ENCODE assay signal across 18 cellular contexts in the genomic region with DNA sequence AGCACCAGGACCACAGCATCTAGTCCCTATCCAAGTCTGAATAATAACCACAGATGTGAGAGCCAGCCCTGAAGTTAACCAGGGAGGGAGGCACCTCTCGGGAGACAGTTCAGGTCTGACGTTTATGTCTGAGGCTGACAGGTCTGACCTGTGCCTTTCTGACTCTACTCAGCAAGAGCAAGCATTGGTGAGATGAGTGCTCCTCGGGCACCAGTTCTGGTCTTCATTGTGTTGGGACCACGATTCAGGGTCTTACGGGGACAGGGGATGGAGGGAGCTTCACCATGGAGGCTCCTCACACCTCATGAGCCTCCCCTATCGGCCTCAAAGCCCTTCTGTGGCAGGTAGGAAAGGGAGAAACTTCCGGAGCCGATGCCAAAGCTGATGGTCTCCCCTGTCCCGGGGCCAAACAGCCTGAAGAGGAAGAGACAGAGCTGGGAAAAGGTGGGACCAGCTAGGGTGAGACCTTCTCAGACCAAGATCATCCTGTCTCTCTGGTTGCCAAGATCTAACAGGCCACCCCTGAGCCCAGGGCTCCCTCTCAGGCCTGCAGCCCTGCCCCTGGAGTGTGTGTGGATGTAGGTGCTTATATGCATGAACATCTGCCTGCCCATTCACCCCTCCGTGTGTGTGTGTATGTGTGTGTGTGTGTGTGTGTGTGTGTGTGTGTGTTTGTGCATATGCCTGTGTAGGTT.
A peak's percentile ranks its signal among the peaks of the same experiment; 100 is the strongest.
DNase-seq lines count a peak whose midpoint lies in the region; TF ChIP-seq lines count a peak whose summit lies in the region.
"Had no signal": no experiment of that assay in that cellular context is flagged by ENCODE, and none has a peak within 500 bp of the region (broad histone marks: within the 10 kb centered on the region; RNA-seq: fewer than 3 reads in every experiment).

No MANE protein-coding gene starts in this region.

- H3K4me3 Mint-ChIP-seq in immature natural killer cell: no peak overlapping the region
- H3K4me3 Mint-ChIP-seq: CD8-positive, alpha-beta memory T cell; IgD-negative memory B cell had no signal

- H2AK5ac ChIP-seq in neuronal stem cell (ENCODE audit: low read depth, low read length): no peak overlapping the region

- WGBS in neuronal stem cell (ENCODE audit: extremely low coverage in 2 of 2, insufficient read length in 2 of 2, insufficient replicate concordance in 1 of 2), 2 donors: no CpG with 5 or more reads among the region's 10 CpGs
- WGBS in testis, 2 donors: 95 to 100% methylated on average over 7 to 10 of the region's 10 CpGs

- H2BK12ac ChIP-seq in neuronal stem cell (ENCODE audit: low read length): no peak overlapping the region

- H4K20me1 ChIP-seq in OCI-LY7 (ENCODE audit: insufficient read depth, low read length): no peaks in the 10 kb centered on the region
- H4K20me1 ChIP-seq: BLaER1 had no signal

- H4K8ac ChIP-seq in neuronal stem cell (ENCODE audit: low read depth, low read length): no peak overlapping the region

- H3K4me3 ChIP-seq in WERI-Rb-1 (ENCODE audit: low read depth, low read length) (no peak overlapping the region), neuronal stem cell (ENCODE audit: low read length in 2 of 2) (no peak overlapping the region), testis (no peak overlapping the region), OCI-LY7 (ENCODE audit: low read depth, low read length, poor library complexity, severe bottlenecking) (no peak overlapping the region)
- H3K4me3 ChIP-seq: BLaER1, Peyer's patch had no signal

- H3K36me3 Mint-ChIP-seq in immature natural killer cell: peaks cover 3 to 8% (median 4%) of the 10 kb centered on the region in 3 donors
- H3K36me3 Mint-ChIP-seq: IgD-negative memory B cell had no signal

- no peak overlapping the region for H4K91ac ChIP-seq in neuronal stem cell (ENCODE audit: low read depth, low read length, poor library complexity)

- H3K4me1 Mint-ChIP-seq in immature natural killer cell: no peaks in the 10 kb centered on the region
- H3K4me1 Mint-ChIP-seq: CD8-positive, alpha-beta memory T cell had no signal

- H3K9ac ChIP-seq in neuronal stem cell (ENCODE audit: low read depth, low read length, poor library complexity): no peak overlapping the region
- H3K9ac ChIP-seq: BLaER1 had no signal

- no peak for TF ChIP-seq POLR2A in testis (IDR thresholded peaks at IDR 0.05)

- peak overlapping the region; percentile 6 for H3K18ac ChIP-seq in neuronal stem cell (ENCODE audit: low read length)

- no peak overlapping the region for H3K27ac Mint-ChIP-seq in immature natural killer cell
- H3K27ac Mint-ChIP-seq: CD8-positive, alpha-beta memory T cell; IgD-negative memory B cell had no signal

- POLR2A ChIA-PET in OCI-LY7 (lab: Charles Lee): interaction anchor here (0.6 kb wide), 1 partner anchor 488 kb away, joined by 3 read pairs; no protein-coding TSS in a partner anchor

- H2BK15ac ChIP-seq in neuronal stem cell (ENCODE audit: low read length): peak overlapping the region; percentile 84

- peak overlapping the region; percentile 42 for H3K14ac ChIP-seq in neuronal stem cell (ENCODE audit: low read length)

- BruUV-seq in OCI-LY7 (replicated peaks; lab: Mats Ljungman, UMichigan): no TSS peak

- intact Hi-C loops in testis (cut with DNase I; ENCODE audit: low total_unique reads): no loop called here
- intact Hi-C loops in OCI-LY7 (cut with micrococcal nuclease; ENCODE audit: unreplicated experiment): no loop called here

- peaks cover 4 to 14% (median 13%) of the 10 kb centered on the region in 6 donors for H3K9me3 Mint-ChIP-seq in immature natural killer cell

- no peaks in the 10 kb centered on the region for H3K79me2 ChIP-seq in OCI-LY7 (ENCODE audit: insufficient read depth, low read depth, low read length)

- no peaks in the 10 kb centered on the region for H3K36me3 ChIP-seq in WERI-Rb-1
- H3K36me3 ChIP-seq in neuronal stem cell (replicated peaks in 1 of 2; ENCODE audit: control insufficient read depth in 2 of 2, insufficient read depth in 2 of 2, low read length in 2 of 2): no peaks in the 10 kb centered on the region
- H3K36me3 ChIP-seq in testis (ENCODE audit: low read depth, missing control alignments): no peaks in the 10 kb centered on the region
- no peaks in the 10 kb centered on the region for H3K36me3 ChIP-seq in OCI-LY7 (ENCODE audit: insufficient read depth, low read length)
- H3K36me3 ChIP-seq: BLaER1, Peyer's patch had no signal

- H3K27ac ChIP-seq in WERI-Rb-1 (no peak overlapping the region), neuronal stem cell (replicated peaks; ENCODE audit: low read length) (no peak overlapping the region), testis (no peak overlapping the region), OCI-LY7 (ENCODE audit: low read depth, low read length, poor library complexity, severe bottlenecking) (no peak overlapping the region)
- H3K27ac ChIP-seq: BLaER1, Peyer's patch had no signal

- H3K79me1 ChIP-seq in neuronal stem cell (ENCODE audit: low read depth, low read length): no peaks in the 10 kb centered on the region

- no peak overlapping the region for H3K23ac ChIP-seq in neuronal stem cell (ENCODE audit: low read depth, low read length, poor library complexity)

- H2BK120ac ChIP-seq in neuronal stem cell (ENCODE audit: low read depth, low read length): no peak overlapping the region

- CTCF ChIA-PET in OCI-LY7 (lab: Charles Lee; ENCODE audit: unreplicated experiment): no interaction called here

- H3K9me2 ChIP-seq in OCI-LY7 (ENCODE audit: insufficient read depth, low read length): no peaks in the 10 kb centered on the region

- H3K27me3 Mint-ChIP-seq in immature natural killer cell (ENCODE audit: low read depth in 3 of 3): peaks cover 0 to 5% (median 2%) of the 10 kb centered on the region in 3 donors
- H3K27me3 Mint-ChIP-seq: CD8-positive, alpha-beta memory T cell; IgD-negative memory B cell had no signal

- H2AFZ ChIP-seq in neuronal stem cell (ENCODE audit: low read length) (no peak overlapping the region), OCI-LY7 (ENCODE audit: low read length) (no peak overlapping the region)

- H3K4me1 ChIP-seq in neuronal stem cell (ENCODE audit: control insufficient read depth in 2 of 2, insufficient read depth in 1 of 2, low read depth in 1 of 2, low read length in 2 of 2) (peaks cover 8 to 13% of the 10 kb centered on the region in 2 donors), testis (no peaks in the 10 kb centered on the region), OCI-LY7 (ENCODE audit: insufficient read depth, low read length, poor library complexity, severe bottlenecking) (no peaks in the 10 kb centered on the region)
- H3K4me1 ChIP-seq: Peyer's patch had no signal

- no peak overlapping the region for H3K4me2 ChIP-seq in neuronal stem cell (ENCODE audit: insufficient read depth, low read length, poor library complexity, severe bottlenecking)
- no peak overlapping the region for H3K4me2 ChIP-seq in OCI-LY7 (ENCODE audit: low read length)

- no peak overlapping the region for H3K4ac ChIP-seq in neuronal stem cell (ENCODE audit: low read length)

- no peak overlapping the region for H2BK5ac ChIP-seq in neuronal stem cell (ENCODE audit: low read length)

- DNase-seq in activated effector memory CD4-positive, alpha-beta T cell treated with anti-CD3 and anti-CD28 coated beads, Interleukin-2, amount 50 U/mL, for 16 hours: peak; percentile 42
- DNase-seq in activated effector memory CD4-positive, alpha-beta T cell treated with Interleukin-2 at 50 U/mL for 16 hours: no peak
- DNase-seq in WERI-Rb-1 (peak; percentile 5), neuronal stem cell (ENCODE audit: low spot score) (no peak), testis (peak; percentile 9), immature natural killer cell (no peak), HK-2 (ENCODE audit: unreplicated experiment) (no peak), OCI-LY7 (ENCODE audit: low spot score) (no peak)
- DNase-seq: CD8-positive, alpha-beta memory T cell; DMS79 treated with DMSO at 0.1 percent for 48 hours; GOT3; NCI-H1105; NCI-H1694; NCI-H510A treated with DMSO at 0.1 percent for 48 hours; Right ventricle myocardium superior had no signal

- peaks cover 13% of the 10 kb centered on the region for H3K9me3 ChIP-seq in WERI-Rb-1 (ENCODE audit: severe bottlenecking)
- peaks cover 2 to 3% of the 10 kb centered on the region in 2 donors for H3K9me3 ChIP-seq in neuronal stem cell (replicated peaks in 1 of 2; ENCODE audit: control insufficient read depth in 2 of 2, insufficient read depth in 1 of 2, low read depth in 1 of 2, low read length in 2 of 2)
- no peaks in the 10 kb centered on the region for H3K9me3 ChIP-seq in testis
- H3K9me3 ChIP-seq in OCI-LY7 (ENCODE audit: low read length): no peaks in the 10 kb centered on the region

- H3K27me3 ChIP-seq in WERI-Rb-1 (ENCODE audit: insufficient read depth, low read depth, severe bottlenecking) (no peaks in the 10 kb centered on the region), neuronal stem cell (ENCODE audit: control insufficient read depth in 3 of 3, insufficient read depth in 3 of 3, low read depth in 1 of 3, low read length in 3 of 3) (peaks cover 0 to 16% (median 0%) of the 10 kb centered on the region in 3 experiments), testis (no peaks in the 10 kb centered on the region)
- H3K27me3 ChIP-seq: BLaER1, Peyer's patch had no signal

- TF ChIP-seq CTCF in WERI-Rb-1 (IDR thresholded peaks at IDR 0.05; ENCODE audit: low read depth, low read length): no peak
- no peak for TF ChIP-seq CTCF in testis (IDR thresholded peaks at IDR 0.05)
- no peak for TF ChIP-seq CTCF in OCI-LY7 (conservative IDR thresholded peaks at IDR 0.05; ENCODE audit: low read length)

Comparison
In these comparisons a context has a peak if more than half of its experiments do, and no peak if none do; other contexts are left out.
1. DNase-seq: peak in activated effector memory CD4-positive, alpha-beta T cell treated with anti-CD3 and anti-CD28 coated beads, Interleukin-2, amount 50 U/mL, for 16 hours (single experiment), WERI-Rb-1 (single experiment) and testis (single experiment); none in activated effector memory CD4-positive, alpha-beta T cell treated with Interleukin-2 at 50 U/mL for 16 hours (single experiment), neuronal stem cell (single experiment), immature natural killer cell (0 of 3), HK-2 (single experiment) and OCI-LY7 (single experiment).